8 cellular contexts compared by ENCODE assay signal in genomic region chr16:15950167-15950854, GRCh38. TPM values are rescaled to one million over a fixed set of nuclear protein-coding genes. Genes with fewer than 3 reads are reported as not detected.
DNase-seq lines count a peak whose midpoint lies in the region; FAIRE-seq and TF ChIP-seq lines count a peak whose summit lies in the region.

No MANE protein-coding gene starts in this region.

- no peak for TF ChIP-seq CTCF in GM12875 (IDR thresholded peaks at IDR 0.05; ENCODE audit: borderline replicate concordance, insufficient read depth, low read depth, low read length)
- TF ChIP-seq CTCF in H1 (IDR thresholded peaks at IDR 0.05; ENCODE audit: control extremely low read depth in 1 of 3, insufficient read depth in 1 of 3, low read depth in 1 of 3, low read length in 3 of 3) = no peak
- TF ChIP-seq CTCF in mesothelial cell of epicardium (IDR thresholded peaks at IDR 0.05; ENCODE audit: unreplicated experiment) = no peak
- no peak for TF ChIP-seq CTCF in stomach (IDR thresholded peaks at IDR 0.05)

- TF ChIP-seq EP300 in H1 (IDR thresholded peaks at IDR 0.05; ENCODE audit: borderline replicate concordance in 1 of 2, low read depth in 2 of 2, low read length in 2 of 2) = no peak
- no peak for TF ChIP-seq EP300 in stomach (IDR thresholded peaks at IDR 0.05)

- no peak for TF ChIP-seq RAD21 in H1 (IDR thresholded peaks at IDR 0.05 in 1 of 2, conservative IDR thresholded peaks at IDR 0.05 in 1 of 2; ENCODE audit: low read depth in 2 of 2, low read length in 2 of 2)

- H3K27me3 Mint-ChIP-seq in activated CD4-positive, alpha-beta memory T cell treated with anti-CD3 and anti-CD28 coated beads for 36 hours = no peaks in the 10 kb centered on the region
- H3K27me3 Mint-ChIP-seq in mesothelial cell of epicardium (ENCODE audit: low read depth) = peaks cover 7% of the 10 kb centered on the region

- H3K4ac ChIP-seq in H1 (replicated peaks; ENCODE audit: insufficient read length, low read depth, low read length) = no peak overlapping the region

- TF ChIP-seq POLR2A in H1 (IDR thresholded peaks at IDR 0.05; ENCODE audit: control extremely low read depth in 1 of 2, low read depth in 2 of 2, low read length in 2 of 2) (no peak), stomach (IDR thresholded peaks at IDR 0.05) (no peak)

- CTCF ChIA-PET in activated CD4-positive, alpha-beta memory T cell treated with anti-CD3 and anti-CD28 coated beads for 36 hours (lab: Charles Lee) = interaction anchor here (0.7 to 2.5 kb wide), 2 partner anchors 9 to 62 kb away, joined by 3 to 12 read pairs; partner anchors contain the start of gene CEP20
- CTCF ChIA-PET in H1 (lab: Charles Lee; ENCODE audit: partially characterized antibody) = interaction anchor here (0.6 to 2.9 kb wide), 4 partner anchors 9 to 82 kb away, joined by 3 to 10 read pairs (median 4); no protein-coding TSS in a partner anchor

- H3K79me1 ChIP-seq in H1 (ENCODE audit: low read depth, low read length) = peaks cover 13% of the 10 kb centered on the region

- peak overlapping the region; percentile 52 to 96 (median 76) for H3K9ac ChIP-seq in H1 (replicated peaks in 1 of 4; ENCODE audit: extremely low read depth in 1 of 4, low read depth in 3 of 4, low read length in 3 of 4)

- peaks cover 14% of the 10 kb centered on the region for H3K23me2 ChIP-seq in H1 (ENCODE audit: low read depth, low read length)

- H2BK5ac ChIP-seq in H1 (ENCODE audit: low read depth, low read length) = 0 out of 2 replicates have a peak overlapping the region, but pooled peaks have one; percentile 7

- peak overlapping the region; percentile 88 to 96 for H3K4me2 ChIP-seq in H1 (ENCODE audit: insufficient read depth in 1 of 2, low read depth in 2 of 2, low read length in 2 of 2)

- peak overlapping the region; percentile 99 for H3K4me3 Mint-ChIP-seq in activated CD4-positive, alpha-beta memory T cell treated with anti-CD3 and anti-CD28 coated beads for 36 hours
- H3K4me3 Mint-ChIP-seq in mesothelial cell of epicardium = peak overlapping the region; percentile 95

- peak overlapping the region; percentile 72 for H3K18ac ChIP-seq in H1 (ENCODE audit: extremely low read depth, low read length)

- peak overlapping the region; percentile 96 for H3K27ac Mint-ChIP-seq in activated CD4-positive, alpha-beta memory T cell treated with anti-CD3 and anti-CD28 coated beads for 36 hours
- H3K27ac Mint-ChIP-seq in mesothelial cell of epicardium = peak overlapping the region; percentile 96

- DNase-seq in NCI-H146 (lab: John Stamatoyannopoulos, UW) = peak; percentile 23
- peak; percentile 62 for DNase-seq in activated CD4-positive, alpha-beta memory T cell treated with anti-CD3 and anti-CD28 coated beads for 36 hours
- no peak for DNase-seq in H1 (ENCODE audit: low read depth in 1 of 2, low spot score in 2 of 2)
- peak in 1 of 2 experiments; percentile 41 for DNase-seq in mesothelial cell of epicardium (ENCODE audit: low spot score in 2 of 2, unreplicated experiment in 2 of 2)
- peak; percentile 28 for DNase-seq in stomach
- no peak for DNase-seq in globus pallidus (ENCODE audit: low spot score)
- DNase-seq in COLO829 (ENCODE audit: low spot score) = no peak

- H3K9me3 ChIP-seq in H1 (ENCODE audit: insufficient read depth in 2 of 2, low read depth in 1 of 2, low read length in 1 of 2) = no peaks in the 10 kb centered on the region
- no peaks in the 10 kb centered on the region for H3K9me3 ChIP-seq in stomach

- H3K23ac ChIP-seq in H1 (ENCODE audit: insufficient read length) = no peak overlapping the region

- peak overlapping the region; percentile 91 for H2AK5ac ChIP-seq in H1 (ENCODE audit: low read depth, low read length)

- POLR2A ChIA-PET in activated CD4-positive, alpha-beta memory T cell treated with anti-CD3 and anti-CD28 coated beads for 36 hours (lab: Charles Lee) = interaction anchor here (1.1 to 2.7 kb wide), 3 partner anchors 10 to 75 kb away, joined by 3 to 16 read pairs (median 4); partner anchors contain the start of gene CEP20
- POLR2A ChIA-PET in H1 (lab: Charles Lee; ENCODE audit: partially characterized antibody) = interaction anchor here (0.9 to 1.6 kb wide), 7 partner anchors 9 to 129 kb away, joined by 3 to 12 read pairs (median 4); partner anchors contain the start of gene MYH11

- no peak overlapping the region for H4K5ac ChIP-seq in H1 (ENCODE audit: insufficient read length, low read depth, low read length)

- H4K91ac ChIP-seq in H1 (replicated peaks; ENCODE audit: insufficient read length, low read length) = no peak overlapping the region

- peaks cover 44 to 63% of the 10 kb centered on the region in 2 experiments for H3K79me2 ChIP-seq in H1 (ENCODE audit: control insufficient read depth in 1 of 2, insufficient read depth in 2 of 2, low read length in 2 of 2)

- H3K4me1 Mint-ChIP-seq in activated CD4-positive, alpha-beta memory T cell treated with anti-CD3 and anti-CD28 coated beads for 36 hours (ENCODE audit: low read depth) = peaks cover 55% of the 10 kb centered on the region
- peaks cover 17% of the 10 kb centered on the region for H3K4me1 Mint-ChIP-seq in mesothelial cell of epicardium

- H3K27me3 ChIP-seq in H1 (replicated peaks in 1 of 4; ENCODE audit: control insufficient read depth in 3 of 4, extremely low read depth in 1 of 4, insufficient read depth in 3 of 4, low read length in 3 of 4) (no peaks in the 10 kb centered on the region), stomach (no peaks in the 10 kb centered on the region)

- H2BK120ac ChIP-seq in H1 (replicated peaks; ENCODE audit: low read depth, low read length) = no peak overlapping the region

- intact Hi-C loops in activated CD4-positive, alpha-beta memory T cell treated with anti-CD3 and anti-CD28 coated beads for 36 hours (cut with micrococcal nuclease) = loop anchor here (1.0 kb wide), 1 partner anchor 75 kb away; no protein-coding TSS in a partner anchor
- intact Hi-C loops in stomach (cut with DNase I; ENCODE audit: low total_unique reads) = no loop called here

- FAIRE-seq in H1 (lab: Jason Lieb, UNC) = no peak

- H3K36me3 ChIP-seq in H1 (ENCODE audit: control insufficient read depth in 2 of 4, insufficient read depth in 4 of 4, low read length in 3 of 4) (no peaks in the 10 kb centered on the region), stomach (no peaks in the 10 kb centered on the region)

- no peak overlapping the region for H2BK20ac ChIP-seq in H1 (ENCODE audit: low read length)

- H2BK12ac ChIP-seq in H1 (ENCODE audit: low read depth, low read length) = no peak overlapping the region

- no peak overlapping the region for H3K56ac ChIP-seq in H1 (replicated peaks; ENCODE audit: insufficient read length, low read depth, low read length)

- H2AFZ ChIP-seq in H1 (ENCODE audit: low read length) = no peak overlapping the region

- H3K9me3 Mint-ChIP-seq in activated CD4-positive, alpha-beta memory T cell treated with anti-CD3 and anti-CD28 coated beads for 36 hours = no peaks in the 10 kb centered on the region
- H3K9me3 Mint-ChIP-seq in mesothelial cell of epicardium = no peaks in the 10 kb centered on the region

- H3K4me3 ChIP-seq in GM12875 (ENCODE audit: low read depth, low read length) = peak overlapping the region; percentile 64
- H3K4me3 ChIP-seq in H1 (ENCODE audit: extremely low read depth in 1 of 4, insufficient read depth in 2 of 4, low read depth in 3 of 4, low read length in 4 of 4) = peak overlapping the region; percentile 58 to 89 (median 78)
- H3K4me3 ChIP-seq in stomach = peak overlapping the region; percentile 79 to 94 (median 88)

- WGBS in H1 (ENCODE audit: extremely low coverage in 1 of 2, insufficient coverage in 1 of 2, insufficient read length in 1 of 2, insufficient replicate concordance in 2 of 2, low coverage in 1 of 2, low lambda C conversion rate in 2 of 2, missing lambda C conversion rate in 1 of 2), 2 experiments = 6% methylated on average over 18 of the region's 18 CpGs; no CpG with 5 or more reads in 1 of the 2 experiments
- 0 to 1% (median 1%) methylated on average over 15 to 18 of the region's 18 CpGs for WGBS in stomach, 5 donors

- H3K36me3 Mint-ChIP-seq in activated CD4-positive, alpha-beta memory T cell treated with anti-CD3 and anti-CD28 coated beads for 36 hours = peaks cover 12% of the 10 kb centered on the region
- H3K36me3 Mint-ChIP-seq in mesothelial cell of epicardium = no peaks in the 10 kb centered on the region

- peaks cover 4 to 17% of the 10 kb centered on the region in 2 experiments for H4K20me1 ChIP-seq in H1 (replicated peaks in 1 of 2; ENCODE audit: control insufficient read depth in 1 of 2, insufficient read depth in 2 of 2, low read length in 2 of 2)

- no peak overlapping the region for H2BK15ac ChIP-seq in H1 (ENCODE audit: low read length)

- H4K8ac ChIP-seq in H1 (ENCODE audit: extremely low read depth, insufficient read depth, low read length) = peak overlapping the region; percentile 57; the same call in 1 of the 2 replicates

- H3K14ac ChIP-seq in H1 (ENCODE audit: insufficient read length) = no peak overlapping the region

- H3K27ac ChIP-seq in H1 (ENCODE audit: low read depth, low read length) (peak overlapping the region; percentile 51), stomach (peak overlapping the region; percentile 85 to 98 (median 91))

- H3K4me1 ChIP-seq in H1 (replicated peaks in 1 of 4; ENCODE audit: control insufficient read depth in 3 of 4, insufficient read depth in 4 of 4, low read length in 3 of 4) (peaks cover 0 to 7% (median 1%) of the 10 kb centered on the region in 4 experiments; a peak in 2 of 7 replicates), stomach (peaks cover 37 to 80% (median 54%) of the 10 kb centered on the region in 4 donors)

TF ChIP-seq in H1, 55 proteins besides CTCF, POLR2A, EP300 and RAD21 (continues in another document):
- TF ChIP-seq RBBP5 (IDR thresholded peaks at IDR 0.05; ENCODE audit: borderline replicate concordance, low read depth, low read length) (no peak), SIN3A (conservative IDR thresholded peaks at IDR 0.05 in 1 of 2, IDR thresholded peaks at IDR 0.05 in 1 of 2; ENCODE audit: low read depth in 1 of 2, low read length in 2 of 2) (peak in 1 of 2 experiments; percentile 64; a peak in 2 of 4 replicates)

RNA-seq across cellular contexts. Expression of gene ABCC1, which starts 0.9 kb away (rescaled TPM):
- total RNA-seq in activated CD4-positive, alpha-beta memory T cell treated with anti-CD3 and anti-CD28 coated beads for 36 hours = 10 to 100 TPM; 49.1 to 50.3 TPM
- total RNA-seq in H1 (2021; fragmentation: NEBNext Ultra II Directional; extraction: Animal tissue kit (Norgen Biotek cat#: 25700)) = 65.7 and 66.8 TPM in 2 replicates
- polyA plus RNA-seq in H1 (2011; rRNA removed) (42.6 and 73.9 TPM in 2 replicates), stomach (10 to 100 TPM in 1 of 3 donors, 1 to 10 TPM in 2; 2.3 to 10.5 (median 6.5) TPM)
- 25.1 TPM for polyA plus RNA-seq in H1 (2011; cell fraction: cytosol; rRNA removed)
- 102 TPM for polyA plus RNA-seq in H1 (2011; cell fraction: nucleus; rRNA removed)
- 54.4 to 58.9 TPM (median 57.1 TPM) in 4 replicates for polyA plus RNA-seq in H1 (2012, experiment 1 of 2)
- 24.2 TPM for polyA plus RNA-seq in H1 (2012, experiment 2 of 2)
- polyA plus RNA-seq in H1 (2013, experiment 1 of 2) = 67.0 TPM
- polyA plus RNA-seq in H1 (2013, experiment 2 of 2) = 55.1 TPM
- 121 and 123 TPM in 2 replicates for polyA minus RNA-seq in H1 (2011; rRNA and poly(A)+ RNA removed)
- polyA minus RNA-seq in H1 (2011; cell fraction: cytosol; rRNA and poly(A)+ RNA removed) = 62.4 TPM
- polyA minus RNA-seq in H1 (2011; cell fraction: nucleus; rRNA and poly(A)+ RNA removed) = 75.8 TPM
- total RNA-seq in mesothelial cell of epicardium (65.2 to 69.4 TPM (median 66.9 TPM) in 3 replicates), stomach (100 to 1,000 TPM in 1 of 5 donors, 10 to 100 TPM in 4; 21.4 to 105 (median 50.4) TPM)

Comparison
In these comparisons a context has a peak if more than half of its experiments do, and no peak if none do; other contexts are left out.
1. DNase-seq: peak in NCI-H146 (single experiment), activated CD4-positive, alpha-beta memory T cell treated with anti-CD3 and anti-CD28 coated beads for 36 hours (single experiment) and stomach (single experiment); none in H1 (0 of 2), globus pallidus (single experiment) and COLO829 (single experiment).
2. Peak in every context shown above with its lines, with median percentiles within 50 percentile points of each other: H3K4me3 ChIP-seq.